1 cellular context compared by ENCODE assay signal in genomic region chr6:151822252-151823111, GRCh38.
A peak's percentile ranks its signal among the peaks of the same experiment; 100 is the strongest.
TF ChIP-seq lines count a peak whose summit lies in the region.

No MANE protein-coding gene starts in this region.

TF ChIP-seq in GM12878, 131 proteins besides CTCF, POLR2A, EP300 and RAD21 (continued from another document):
- TF ChIP-seq RB1 (IDR thresholded peaks at IDR 0.05; ENCODE audit: borderline replicate concordance) (no peak), IKZF2 (IDR thresholded peaks at IDR 0.05) (peak; percentile 91 to 92), RELB (IDR thresholded peaks at IDR 0.05; ENCODE audit: low read depth) (peak; percentile 77), ATF2 (IDR thresholded peaks at IDR 0.05; ENCODE audit: low read length) (0 out of 2 replicates have a peak, but pooled peaks have one; percentile 25), PAX5 (IDR thresholded peaks at IDR 0.05; ENCODE audit: borderline replicate concordance, low read depth, low read length) (0 out of 2 replicates have a peak, but pooled peaks have one; percentile 14), SREBF2 (IDR thresholded peaks at IDR 0.05; ENCODE audit: low read length) (no peak), RFX5 (IDR thresholded peaks at IDR 0.05; ENCODE audit: low read depth, low read length) (peak; percentile 74; the same call in 1 of the 2 replicates)
